10 cellular contexts compared by ENCODE assay signal in genomic region chr4:24015782-24016181, GRCh38.
"Had no signal": no experiment of that assay in that cellular context is flagged by ENCODE, and none has a peak within 500 bp of the region (broad histone marks: within the 10 kb centered on the region; RNA-seq: fewer than 3 reads in every experiment).

No MANE protein-coding gene starts in this region.

- H3K27ac ChIP-seq: GM23248 had no signal

- FAIRE-seq: H1, H54 had no signal

- DNase-seq: GM23248, GOT3, H7, H9, HCEC 1CT, HFFc6 had no signal

- H3K4me1 ChIP-seq: HAP-1 had no signal

- H3K4me3 Mint-ChIP-seq: H9, HFFc6 had no signal

- H3K9me3 ChIP-seq: HAP-1 had no signal

- H3K9me3 Mint-ChIP-seq: H9, HFFc6 had no signal

- H2AFZ ChIP-seq: GM23248 had no signal

- ATAC-seq: HCT116 had no signal

- H3K9ac ChIP-seq: GM23248 had no signal

- H3K27ac Mint-ChIP-seq: H9, HFFc6 had no signal

- H3K36me3 ChIP-seq: HAP-1 had no signal

- H3K4me3 ChIP-seq: GM23248, HAP-1 had no signal
